16 cellular contexts compared by ENCODE assay signal in genomic region chr18:76367168-76367785, GRCh38.
A peak's percentile ranks its signal among the peaks of the same experiment; 100 is the strongest.
DNase-seq lines count a peak whose midpoint lies in the region; ATAC-seq, FAIRE-seq and TF ChIP-seq lines count a peak whose summit lies in the region.
"Had no signal": no experiment of that assay in that cellular context is flagged by ENCODE, and none has a peak within 500 bp of the region (broad histone marks: within the 10 kb centered on the region; RNA-seq: fewer than 3 reads in every experiment).

No MANE protein-coding gene starts in this region.

- H3K27ac ChIP-seq in DND-41 (ENCODE audit: low read length) (no peak overlapping the region), astrocyte (ENCODE audit: low read depth, low read length) (no peak overlapping the region), mesenchymal stem cell (ENCODE audit: low read length, poor library complexity, severe bottlenecking) (no peak overlapping the region)
- H3K27ac ChIP-seq: BLaER1, Peyer's patch had no signal

- peaks cover 27% of the 10 kb centered on the region for H3K4me1 Mint-ChIP-seq in astrocyte (ENCODE audit: low read depth, unreplicated experiment)

- H3K9ac ChIP-seq in DND-41 (ENCODE audit: low read depth, low read length) (no peak overlapping the region), astrocyte (ENCODE audit: low read length) (no peak overlapping the region), mesenchymal stem cell (ENCODE audit: low read length) (no peak overlapping the region)
- H3K9ac ChIP-seq: BLaER1 had no signal

- no peak overlapping the region for H2BK15ac ChIP-seq in mesenchymal stem cell (ENCODE audit: low read depth, poor library complexity, severe bottlenecking)

- peaks cover 11% of the 10 kb centered on the region for H3K4me1 ChIP-seq in DND-41 (ENCODE audit: insufficient read depth, low read length)
- no peaks in the 10 kb centered on the region for H3K4me1 ChIP-seq in astrocyte (ENCODE audit: insufficient read depth, low read length)
- peaks cover 18% of the 10 kb centered on the region for H3K4me1 ChIP-seq in mesenchymal stem cell (ENCODE audit: control insufficient read depth, insufficient read depth, low read depth, low read length)
- H3K4me1 ChIP-seq: Peyer's patch had no signal

- no peaks in the 10 kb centered on the region for H3K9me3 ChIP-seq in DND-41 (ENCODE audit: insufficient read depth, low read length, severe bottlenecking)
- no peaks in the 10 kb centered on the region for H3K9me3 ChIP-seq in astrocyte (ENCODE audit: insufficient read depth, low read depth, low read length)
- no peaks in the 10 kb centered on the region for H3K9me3 ChIP-seq in mesenchymal stem cell (ENCODE audit: control insufficient read depth, low read length)
- H3K9me3 ChIP-seq: BLaER1, Peyer's patch had no signal

- H3K18ac ChIP-seq in mesenchymal stem cell (ENCODE audit: low read depth in 1 of 2, low read length in 2 of 2), result no peak overlapping the region

- H3K14ac ChIP-seq in mesenchymal stem cell (ENCODE audit: low read length in 2 of 2), result no peak overlapping the region

- H3K27me3 Mint-ChIP-seq in astrocyte (ENCODE audit: low read depth, unreplicated experiment), result no peaks in the 10 kb centered on the region

- DNase-seq in DND-41 (peak; percentile 6), astrocyte (ENCODE audit: low read depth) (no peak), mesenchymal stem cell (no peak), NCI-H146 treated with DMSO at 0.1 percent for 48 hours (lab: John Stamatoyannopoulos, UW; ENCODE audit: unreplicated experiment) (no peak)
- peak; percentile 13 for DNase-seq in stimulated activated CD8-positive, alpha-beta memory T cell treated with anti-CD3 and anti-CD28 coated beads, Interleukin-4, amount 100 ng/mL, for 48 hours
- DNase-seq in activated CD4-positive, alpha-beta T cell treated with anti-CD3 and anti-CD28 coated beads for 1 hour, result no peak
- DNase-seq: DMS153, H7, NCI-H1417, NCI-H2029 treated with DMSO at 0.1 percent for 48 hours, NCI-H524, SHP77 had no signal

- no peak for TF ChIP-seq CTCF in DND-41 (IDR thresholded peaks at IDR 0.05; ENCODE audit: borderline replicate concordance, extremely low read depth, low read length, poor library complexity, severe bottlenecking)
- no peak for TF ChIP-seq CTCF in astrocyte (IDR thresholded peaks at IDR 0.05; ENCODE audit: insufficient read depth, low read depth, low read length)

- H2AFZ ChIP-seq in DND-41 (ENCODE audit: low read depth, low read length) (no peak overlapping the region), astrocyte (ENCODE audit: low read depth, low read length) (no peak overlapping the region), mesenchymal stem cell (ENCODE audit: low read depth, low read length) (no peak overlapping the region)

- no peak for FAIRE-seq in astrocyte (lab: Jason Lieb, UNC)

- H3K23ac ChIP-seq in mesenchymal stem cell (ENCODE audit: low read length in 2 of 2), result no peak overlapping the region

- H2BK120ac ChIP-seq in mesenchymal stem cell (ENCODE audit: low read depth, low read length), result no peak overlapping the region

- no peak overlapping the region for H3K27ac Mint-ChIP-seq in astrocyte (ENCODE audit: unreplicated experiment)

- no peak overlapping the region for H4K8ac ChIP-seq in mesenchymal stem cell (ENCODE audit: low read length)

- peaks cover 30% of the 10 kb centered on the region for H3K79me1 ChIP-seq in mesenchymal stem cell (replicated peaks; ENCODE audit: low read length, poor library complexity, severe bottlenecking)

- no peak overlapping the region for H3K4ac ChIP-seq in mesenchymal stem cell (ENCODE audit: low read depth in 1 of 2, low read length in 2 of 2)

- H2AK5ac ChIP-seq in mesenchymal stem cell (ENCODE audit: low read length, severe bottlenecking), result peak overlapping the region; percentile 61

- no peaks in the 10 kb centered on the region for H3K27me3 ChIP-seq in DND-41 (ENCODE audit: insufficient read depth, low read length, poor library complexity)
- H3K27me3 ChIP-seq in astrocyte (ENCODE audit: insufficient read depth, low read length), result no peaks in the 10 kb centered on the region
- H3K27me3 ChIP-seq in mesenchymal stem cell (ENCODE audit: control insufficient read depth in 1 of 2, insufficient read depth in 1 of 2, low read length in 2 of 2), result no peaks in the 10 kb centered on the region
- H3K27me3 ChIP-seq: BLaER1, Peyer's patch had no signal

- peak overlapping the region; percentile 51 for H3K4me3 Mint-ChIP-seq in astrocyte (ENCODE audit: unreplicated experiment)
- H3K4me3 Mint-ChIP-seq: IgD-negative memory B cell had no signal

- no peak overlapping the region for H2BK12ac ChIP-seq in mesenchymal stem cell (ENCODE audit: low read length in 2 of 2)

- peaks cover 19% of the 10 kb centered on the region for H3K36me3 Mint-ChIP-seq in astrocyte (ENCODE audit: low read depth, unreplicated experiment)
- H3K36me3 Mint-ChIP-seq: IgD-negative memory B cell had no signal

- H3K4me2 ChIP-seq in DND-41 (ENCODE audit: insufficient read depth, low read length), result no peak overlapping the region
- H3K4me2 ChIP-seq in astrocyte (ENCODE audit: low read length), result no peak overlapping the region
- H3K4me2 ChIP-seq in mesenchymal stem cell (ENCODE audit: low read length, poor library complexity, severe bottlenecking), result no peak overlapping the region
- H3K4me2 ChIP-seq: BLaER1 had no signal

- H4K91ac ChIP-seq in mesenchymal stem cell (ENCODE audit: low read length), result no peak overlapping the region

- no peaks in the 10 kb centered on the region for H3K36me3 ChIP-seq in DND-41 (ENCODE audit: insufficient read depth, low read length)
- peaks cover 3% of the 10 kb centered on the region for H3K36me3 ChIP-seq in astrocyte (ENCODE audit: insufficient read depth, low read length)
- H3K36me3 ChIP-seq in mesenchymal stem cell (ENCODE audit: control insufficient read depth in 1 of 2, insufficient read depth in 2 of 2, low read depth in 1 of 2, low read length in 2 of 2), result peaks cover 29 to 61% of the 10 kb centered on the region in 2 experiments

- H3K79me2 ChIP-seq in DND-41 (ENCODE audit: insufficient read depth, low read length), result no peaks in the 10 kb centered on the region
- peaks cover 8% of the 10 kb centered on the region for H3K79me2 ChIP-seq in astrocyte (ENCODE audit: insufficient read depth, low read length)

- WGBS in mesenchymal stem cell, result 95% methylated on average over 15 of the region's 16 CpGs

- H3K9me3 Mint-ChIP-seq in astrocyte (ENCODE audit: unreplicated experiment), result peaks cover 2% of the 10 kb centered on the region
- H3K9me3 Mint-ChIP-seq: IgD-negative memory B cell had no signal

- ATAC-seq in DND-41 (ENCODE audit: insufficient read depth, low read depth), result peak; percentile 22; the same call in 1 of the 3 replicates
- no peak for ATAC-seq in HG03469 (IDR thresholded peaks at IDR 0.05; ENCODE audit: unreplicated experiment)

- no peak overlapping the region for H3K4me3 ChIP-seq in DND-41 (ENCODE audit: low read depth in 1 of 2, low read length in 2 of 2)
- no peak overlapping the region for H3K4me3 ChIP-seq in astrocyte (ENCODE audit: insufficient read depth, low read depth, low read length)
- H3K4me3 ChIP-seq in mesenchymal stem cell (ENCODE audit: insufficient read depth in 1 of 2, low read depth in 1 of 2, low read length in 2 of 2), result no peak overlapping the region
- H3K4me3 ChIP-seq: BLaER1, Peyer's patch had no signal

- H2BK5ac ChIP-seq in mesenchymal stem cell (ENCODE audit: low read depth, low read length, poor library complexity, severe bottlenecking), result peak overlapping the region; percentile 35

- no peaks in the 10 kb centered on the region for H4K20me1 ChIP-seq in DND-41 (ENCODE audit: insufficient read depth, low read length)
- H4K20me1 ChIP-seq in astrocyte (ENCODE audit: insufficient read depth, low read length), result peaks cover 41% of the 10 kb centered on the region

Comparison
In these comparisons a context has a peak if more than half of its experiments do, and no peak if none do; other contexts are left out.
1. DNase-seq: peak in DND-41 (single experiment) and stimulated activated CD8-positive, alpha-beta memory T cell treated with anti-CD3 and anti-CD28 coated beads, Interleukin-4, amount 100 ng/mL, for 48 hours (single experiment); none in astrocyte (single experiment), mesenchymal stem cell (single experiment), activated CD4-positive, alpha-beta T cell treated with anti-CD3 and anti-CD28 coated beads for 1 hour (single experiment) and NCI-H146 treated with DMSO at 0.1 percent for 48 hours (single experiment).